In the genomic region with DNA sequence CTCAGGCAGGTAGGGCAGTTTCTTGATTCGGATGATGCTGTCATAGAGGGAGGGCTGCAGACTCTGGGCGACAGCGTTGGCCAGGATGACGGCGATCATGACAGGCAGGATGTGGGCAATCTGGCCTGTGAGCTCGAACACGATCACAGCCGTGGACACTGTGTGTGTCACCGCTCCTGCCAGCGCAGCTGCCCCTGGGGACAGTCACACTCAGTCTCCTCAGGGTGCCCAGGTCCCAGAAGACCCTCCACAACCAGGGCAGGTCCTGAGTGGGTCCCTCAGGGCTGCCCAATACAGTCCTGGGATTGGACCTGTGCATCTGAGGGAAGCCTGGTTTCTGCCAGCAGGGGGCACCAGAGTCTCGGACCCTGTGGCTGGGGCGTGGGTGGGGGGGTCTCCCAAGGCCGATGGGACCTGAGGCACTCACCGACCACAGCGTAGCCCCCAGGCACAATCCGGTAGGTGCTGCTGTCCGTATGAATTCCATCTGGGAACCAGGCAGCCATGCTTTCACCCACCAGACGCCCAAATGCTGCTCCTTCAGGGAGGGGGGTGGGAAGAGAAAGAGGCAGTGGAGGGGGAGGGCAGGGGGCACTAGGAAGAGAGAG, we compare ENCODE assay signal across 10 cellular contexts. TPM values are rescaled to one million over a fixed set of nuclear protein-coding genes. Genes with fewer than 3 reads are reported as not detected.
DNase-seq lines count a peak whose midpoint lies in the region; ATAC-seq, FAIRE-seq and TF ChIP-seq lines count a peak whose summit lies in the region.
"Had no signal": no experiment of that assay in that cellular context is flagged by ENCODE, and none has a peak within 500 bp of the region (broad histone marks: within the 10 kb centered on the region; RNA-seq: fewer than 3 reads in every experiment).

No MANE protein-coding gene starts in this region.

- no peak overlapping the region for H3K4me3 ChIP-seq in IMR-90 (ENCODE audit: insufficient read depth, low read depth, low read length)
- no peak overlapping the region for H3K4me3 ChIP-seq in endothelial cell of umbilical vein (replicated peaks in 1 of 3; ENCODE audit: insufficient read depth in 1 of 3, low read depth in 1 of 3, low read length in 3 of 3)
- H3K4me3 ChIP-seq in neural cell (ENCODE audit: low read length) = no peak overlapping the region
- no peak overlapping the region for H3K4me3 ChIP-seq in upper lobe of right lung
- H3K4me3 ChIP-seq: SK-N-MC, skin epidermis had no signal

- intact Hi-C loops in IMR-90 (cut with micrococcal nuclease) (no loop called here), endothelial cell of umbilical vein (cut with micrococcal nuclease) (loop anchor here (1.0 kb wide), 2 partner anchors 8 to 190 kb away; no protein-coding TSS in a partner anchor), upper lobe of right lung (cut with DNase I) (no loop called here)

- no peak overlapping the region; the same call in 1 of the 2 replicates for H2AK5ac ChIP-seq in IMR-90 (ENCODE audit: low read depth, low read length)

- no peak overlapping the region for H3K4me2 ChIP-seq in IMR-90 (ENCODE audit: low read depth, low read length)
- no peak overlapping the region for H3K4me2 ChIP-seq in endothelial cell of umbilical vein (ENCODE audit: insufficient read depth, low read length)
- H3K4me2 ChIP-seq in neural cell (ENCODE audit: low read length) = no peak overlapping the region

- H3K27me3 ChIP-seq in IMR-90 (ENCODE audit: control insufficient read depth, insufficient read depth, low read length) (no peaks in the 10 kb centered on the region), endothelial cell of umbilical vein (ENCODE audit: control insufficient read depth in 2 of 2, insufficient read depth in 2 of 2, low read length in 2 of 2) (no peaks in the 10 kb centered on the region), neural cell (ENCODE audit: insufficient read depth, low read depth, low read length) (no peaks in the 10 kb centered on the region), upper lobe of right lung (no peaks in the 10 kb centered on the region)

- dilution Hi-C loops in IMR-90 (cut with HindIII; ENCODE audit: low sequenced_read_pairs, unreplicated experiment) (loop anchor here (25.0 kb wide), 1 partner anchor 183 kb away; no protein-coding TSS in a partner anchor), endothelial cell of umbilical vein (cut with MboI; ENCODE audit: extremely low pct_ligation_motif_present, low sequenced_read_pairs) (no loop called here)

- no peak overlapping the region for H3K14ac ChIP-seq in IMR-90 (replicated peaks; ENCODE audit: low read depth, low read length)

- BruUV-seq in IMR-90 (replicated peaks; lab: Mats Ljungman, UMichigan) (no TSS peak), endothelial cell of umbilical vein (replicated peaks; lab: Mats Ljungman, UMichigan) (no TSS peak)

- no peak overlapping the region for H2BK120ac ChIP-seq in IMR-90 (ENCODE audit: low read depth, low read length)

- POLR2A ChIA-PET in IMR-90 (lab: Charles Lee; ENCODE audit: unreplicated experiment) = no interaction called here
- POLR2A ChIA-PET in endothelial cell of umbilical vein (lab: Charles Lee) = no interaction called here

- 100% methylated on average over 2 of the region's 18 CpGs; no CpG with 5 or more reads in 1 of the 2 experiments for WGBS in IMR-90 (ENCODE audit: extremely low coverage in 2 of 2, insufficient read length in 1 of 2), 2 experiments

- H3K27ac ChIP-seq in IMR-90 (ENCODE audit: insufficient read depth, low read length) = no peak overlapping the region
- no peak overlapping the region for H3K27ac ChIP-seq in endothelial cell of umbilical vein (ENCODE audit: insufficient read depth, low read depth, low read length)
- no peak overlapping the region for H3K27ac ChIP-seq in neural cell (ENCODE audit: low read length)
- H3K27ac ChIP-seq in upper lobe of right lung = no peak overlapping the region
- H3K27ac ChIP-seq: SK-N-MC, skin epidermis had no signal

- H4K5ac ChIP-seq in IMR-90 (ENCODE audit: low read depth, low read length) = no peak overlapping the region

- no peak overlapping the region for H3K18ac ChIP-seq in IMR-90 (ENCODE audit: low read depth, low read length)

- H2AFZ ChIP-seq in IMR-90 (replicated peaks; ENCODE audit: low read length, poor library complexity) (peak overlapping the region; percentile 17), endothelial cell of umbilical vein (ENCODE audit: low read depth, low read length) (no peak overlapping the region), neural cell (ENCODE audit: low read depth, low read length) (no peak overlapping the region)

- FAIRE-seq in endothelial cell of umbilical vein (lab: Jason Lieb, UNC) = peak; percentile 67

- CTCF ChIA-PET in IMR-90 (lab: Yijun Ruan, JAX) = interaction anchor here (0.5 to 0.6 kb wide), 3 partner anchors 14 to 97 kb away, joined by 3 to 4 read pairs (median 3); no protein-coding TSS in a partner anchor
- CTCF ChIA-PET in endothelial cell of umbilical vein (lab: Charles Lee) = interaction anchor here (0.8 to 2.6 kb wide), 17 partner anchors 8 to 187 kb away, joined by 3 to 11 read pairs (median 5); partner anchors contain the start of gene FAM131A

- no peak overlapping the region for H3K56ac ChIP-seq in IMR-90 (ENCODE audit: extremely low read depth, insufficient read depth, low read length)

- in situ Hi-C loops in IMR-90 (cut with MboI; ENCODE audit: low sequenced_read_pairs) = no loop called here
- in situ Hi-C loops in G401 (cut with HindIII; ENCODE audit: low sequenced_read_pairs) = no loop called here

- H2BK15ac ChIP-seq in IMR-90 (ENCODE audit: low read depth, low read length) = no peak overlapping the region

- no peaks in the 10 kb centered on the region; the same call in 1 of the 2 replicates for H4K20me1 ChIP-seq in IMR-90 (ENCODE audit: insufficient read depth, low read length)
- no peaks in the 10 kb centered on the region for H4K20me1 ChIP-seq in endothelial cell of umbilical vein (replicated peaks; ENCODE audit: control insufficient read depth, extremely low read depth, insufficient read depth, low read length)
- no peaks in the 10 kb centered on the region for H4K20me1 ChIP-seq in neural cell (ENCODE audit: insufficient read depth)

- H3K9me1 ChIP-seq in IMR-90 (ENCODE audit: insufficient read depth, low read length) (peaks cover 9% of the 10 kb centered on the region; the same call in 1 of the 2 replicates), endothelial cell of umbilical vein (replicated peaks; ENCODE audit: control insufficient read depth, extremely low read depth, insufficient read depth, low read length) (no peaks in the 10 kb centered on the region)

- H3K4me1 ChIP-seq in IMR-90 (ENCODE audit: control insufficient read depth, insufficient read depth, low read length) (no peaks in the 10 kb centered on the region), endothelial cell of umbilical vein (ENCODE audit: control insufficient read depth, extremely low read depth, insufficient read depth, low read length) (no peaks in the 10 kb centered on the region), upper lobe of right lung (no peaks in the 10 kb centered on the region)

- peak; percentile 79 for DNase-seq in GM03348 (ENCODE audit: low spot score)
- no peak for DNase-seq in IMR-90
- DNase-seq in activated CD4-positive, alpha-beta T cell treated with anti-CD3 and anti-CD28 coated beads, Interleukin-2, amount 50 U/mL, for 48 hours = peak; percentile 74 to 77
- peak; percentile 37 for DNase-seq in endothelial cell of umbilical vein (ENCODE audit: low read depth, low spot score)
- DNase-seq in upper lobe of right lung = peak; percentile 79
- DNase-seq in G401 (ENCODE audit: low spot score) = no peak

- H3K9me3 ChIP-seq in IMR-90 (ENCODE audit: control insufficient read depth, insufficient read depth, low read length) = no peaks in the 10 kb centered on the region
- no peaks in the 10 kb centered on the region for H3K9me3 ChIP-seq in endothelial cell of umbilical vein (replicated peaks; ENCODE audit: control insufficient read depth, insufficient read depth, low read length)
- H3K9me3 ChIP-seq in neural cell (ENCODE audit: low read length) = no peaks in the 10 kb centered on the region
- no peaks in the 10 kb centered on the region for H3K9me3 ChIP-seq in upper lobe of right lung

- H3K36me3 ChIP-seq in IMR-90 (ENCODE audit: control insufficient read depth, insufficient read depth, low read length) (peaks cover 22% of the 10 kb centered on the region), endothelial cell of umbilical vein (ENCODE audit: control insufficient read depth in 2 of 2, extremely low read depth in 1 of 2, insufficient read depth in 2 of 2, low read length in 2 of 2) (peaks cover 0 to 3% of the 10 kb centered on the region in 2 experiments), neural cell (ENCODE audit: insufficient read depth, low read length) (no peaks in the 10 kb centered on the region), upper lobe of right lung (no peaks in the 10 kb centered on the region)

- H3K9ac ChIP-seq in IMR-90 (ENCODE audit: low read depth, low read length) (no peak overlapping the region), endothelial cell of umbilical vein (replicated peaks; ENCODE audit: extremely low read depth, insufficient read depth, low read length) (no peak overlapping the region), neural cell (ENCODE audit: low read length) (no peak overlapping the region)

- no peak overlapping the region for H3K4ac ChIP-seq in IMR-90 (ENCODE audit: low read depth, low read length)

- peak; percentile 51 for TF ChIP-seq RAD21 in IMR-90 (IDR thresholded peaks at IDR 0.05; ENCODE audit: low read length)
- no peak for TF ChIP-seq RAD21 in neural cell (conservative IDR thresholded peaks at IDR 0.05)

- no peak overlapping the region for H3K23ac ChIP-seq in IMR-90 (ENCODE audit: low read depth, low read length)

- H3K79me1 ChIP-seq in IMR-90 (ENCODE audit: low read depth in 1 of 2, low read length in 2 of 2) = no peaks in the 10 kb centered on the region

- ATAC-seq in IMR-90 (ENCODE audit: low read depth) (peak; percentile 75), upper lobe of right lung (peak; percentile 70), GM18870 (IDR thresholded peaks at IDR 0.05; ENCODE audit: unreplicated experiment) (no peak)

- peak overlapping the region; percentile 82 for H2AK9ac ChIP-seq in IMR-90 (replicated peaks; ENCODE audit: low read depth, low read length, poor library complexity)

- H2BK5ac ChIP-seq in IMR-90 (ENCODE audit: low read depth, low read length, poor library complexity, severe bottlenecking) = no peak overlapping the region

- H2BK20ac ChIP-seq in IMR-90 (ENCODE audit: low read depth, low read length) = no peak overlapping the region

- no peak overlapping the region for H4K91ac ChIP-seq in IMR-90 (ENCODE audit: insufficient read depth, low read depth, low read length)

- TF ChIP-seq POLR2A in IMR-90 (IDR thresholded peaks at IDR 0.05; ENCODE audit: low read depth, low read length) (no peak), endothelial cell of umbilical vein (IDR thresholded peaks at IDR 0.05; ENCODE audit: low read depth, low read length) (no peak)

- no peak for TF ChIP-seq EP300 in neural cell (conservative IDR thresholded peaks at IDR 0.05; ENCODE audit: poor library complexity, severe bottlenecking)

- no peak overlapping the region for H4K8ac ChIP-seq in IMR-90 (ENCODE audit: low read depth in 2 of 2, low read length in 2 of 2)

- no peaks in the 10 kb centered on the region for H3K9me2 ChIP-seq in neural cell (ENCODE audit: insufficient read depth, low read length)

- peak; percentile 58 for TF ChIP-seq CTCF in IMR-90 (conservative IDR thresholded peaks at IDR 0.05; ENCODE audit: low read depth, low read length)
- TF ChIP-seq CTCF in endothelial cell of umbilical vein (IDR thresholded peaks at IDR 0.05; ENCODE audit: extremely low read depth in 1 of 2, insufficient read depth in 1 of 2, low read depth in 1 of 2, low read length in 2 of 2) = peak; percentile 63 to 91
- TF ChIP-seq CTCF in neural cell (IDR thresholded peaks at IDR 0.05; ENCODE audit: poor library complexity, severe bottlenecking) = peak; percentile 55
- TF ChIP-seq CTCF in upper lobe of right lung (IDR thresholded peaks at IDR 0.05) = peak; percentile 67

- H3K79me2 ChIP-seq in endothelial cell of umbilical vein (ENCODE audit: control insufficient read depth, insufficient read depth, low read length) = no peaks in the 10 kb centered on the region
- no peaks in the 10 kb centered on the region for H3K79me2 ChIP-seq in neural cell (replicated peaks; ENCODE audit: insufficient read depth, low read length)

- H3F3A ChIP-seq in neural cell (ENCODE audit: insufficient read depth, low read length, poor library complexity, severe bottlenecking) = no peaks in the 10 kb centered on the region

RNA-seq across cellular contexts. Expression of gene CLCN2, which starts 7.2 kb away (rescaled TPM):
- total RNA-seq in IMR-90 (2012; rRNA removed) = 1.9 and 2.9 TPM in 2 replicates
- 5.7 and 5.8 TPM in 2 replicates for polyA plus RNA-seq in IMR-90 (2012; rRNA removed)
- 2.4 and 3.5 TPM in 2 replicates for polyA plus RNA-seq in IMR-90 (2012; cell fraction: cytosol; rRNA removed)
- 20.0 and 46.7 TPM in 2 replicates for polyA plus RNA-seq in IMR-90 (2012; cell fraction: nucleus; rRNA removed; ENCODE audit: low replicate concordance)
- total RNA-seq in endothelial cell of umbilical vein = 6.5 and 9.9 TPM in 2 replicates
- 3.5 and 4.9 TPM in 2 replicates for polyA plus RNA-seq in endothelial cell of umbilical vein
- 2.6 TPM in 2 replicates for polyA plus RNA-seq in endothelial cell of umbilical vein (2011; cell fraction: cytosol; rRNA removed)
- polyA plus RNA-seq in endothelial cell of umbilical vein (2011; cell fraction: nucleus; rRNA removed) = 15.3 and 20.5 TPM in 2 replicates
- polyA plus RNA-seq in endothelial cell of umbilical vein (2012) = 2.4 and 2.8 TPM in 2 replicates
- 7.2 and 8.3 TPM in 2 replicates for polyA minus RNA-seq in endothelial cell of umbilical vein
- 5.6 TPM for polyA minus RNA-seq in endothelial cell of umbilical vein (2011; cell fraction: cytosol; rRNA and poly(A)+ RNA removed)
- 10.1 and 10.5 TPM in 2 replicates for polyA minus RNA-seq in endothelial cell of umbilical vein (2011; cell fraction: nucleus; rRNA and poly(A)+ RNA removed)
- polyA plus RNA-seq in neural cell = 13.4 and 14.0 TPM in 2 replicates
- 16.1 and 17.4 TPM in 2 replicates for polyA minus RNA-seq in neural cell
- total RNA-seq in upper lobe of right lung = 3.8 TPM
- total RNA-seq in G401 (2014; rRNA removed; shearing (Covaris generic)) = 6.7 and 10.7 TPM in 2 replicates

RNA-seq across cellular contexts. Expression of gene POLR2H, which starts 7.3 kb away (rescaled TPM):
- total RNA-seq in IMR-90 (2012; rRNA removed) (47.7 and 132 TPM in 2 replicates), endothelial cell of umbilical vein (80.5 and 89.0 TPM in 2 replicates), upper lobe of right lung (63.2 TPM)
- polyA plus RNA-seq in IMR-90 (2012; rRNA removed) (103 and 130 TPM in 2 replicates), endothelial cell of umbilical vein (169 and 276 TPM in 2 replicates), neural cell (155 and 185 TPM in 2 replicates)
- 60.8 and 128 TPM in 2 replicates for polyA plus RNA-seq in IMR-90 (2012; cell fraction: cytosol; rRNA removed)
- 131 and 372 TPM in 2 replicates for polyA plus RNA-seq in IMR-90 (2012; cell fraction: nucleus; rRNA removed; ENCODE audit: low replicate concordance)
- 135 and 171 TPM in 2 replicates for polyA plus RNA-seq in endothelial cell of umbilical vein (2011; cell fraction: cytosol; rRNA removed)
- 245 and 329 TPM in 2 replicates for polyA plus RNA-seq in endothelial cell of umbilical vein (2011; cell fraction: nucleus; rRNA removed)
- polyA plus RNA-seq in endothelial cell of umbilical vein (2012) = 80.0 and 100 TPM in 2 replicates
- polyA minus RNA-seq in endothelial cell of umbilical vein (64.5 and 78.7 TPM in 2 replicates), neural cell (51.9 and 66.4 TPM in 2 replicates)
- polyA minus RNA-seq in endothelial cell of umbilical vein (2011; cell fraction: cytosol; rRNA and poly(A)+ RNA removed) = 81.4 TPM
- polyA minus RNA-seq in endothelial cell of umbilical vein (2011; cell fraction: nucleus; rRNA and poly(A)+ RNA removed) = 50.5 and 52.0 TPM in 2 replicates
- 136 and 144 TPM in 2 replicates for total RNA-seq in G401 (2014; rRNA removed; shearing (Covaris generic))

RNA-seq across cellular contexts. Expression of gene FAM131A, which starts 16.8 kb away (rescaled TPM):
- total RNA-seq in IMR-90 (2012; rRNA removed) (9.7 and 10.8 TPM in 2 replicates), endothelial cell of umbilical vein (19.9 and 26.8 TPM in 2 replicates), upper lobe of right lung (19.0 TPM)
- polyA plus RNA-seq in IMR-90 (2012; rRNA removed) (16.5 and 19.5 TPM in 2 replicates), endothelial cell of umbilical vein (29.9 and 34.1 TPM in 2 replicates), neural cell (141 and 154 TPM in 2 replicates)
- polyA plus RNA-seq in IMR-90 (2012; cell fraction: cytosol; rRNA removed) = 28.8 and 38.6 TPM in 2 replicates
- 32.2 and 40.8 TPM in 2 replicates for polyA plus RNA-seq in IMR-90 (2012; cell fraction: nucleus; rRNA removed; ENCODE audit: low replicate concordance)
- polyA plus RNA-seq in endothelial cell of umbilical vein (2011; cell fraction: cytosol; rRNA removed) = 22.5 and 34.2 TPM in 2 replicates
- 27.8 and 36.3 TPM in 2 replicates for polyA plus RNA-seq in endothelial cell of umbilical vein (2011; cell fraction: nucleus; rRNA removed)
- polyA plus RNA-seq in endothelial cell of umbilical vein (2012) = 15.8 and 22.6 TPM in 2 replicates
- polyA minus RNA-seq in endothelial cell of umbilical vein (19.1 and 21.9 TPM in 2 replicates), neural cell (103 and 117 TPM in 2 replicates)
- 10.8 TPM for polyA minus RNA-seq in endothelial cell of umbilical vein (2011; cell fraction: cytosol; rRNA and poly(A)+ RNA removed)
- polyA minus RNA-seq in endothelial cell of umbilical vein (2011; cell fraction: nucleus; rRNA and poly(A)+ RNA removed) = 12.3 and 12.8 TPM in 2 replicates
- 20.7 and 31.2 TPM in 2 replicates for total RNA-seq in G401 (2014; rRNA removed; shearing (Covaris generic))

RNA-seq across cellular contexts. Expression of gene THPO, which starts 23.8 kb away (rescaled TPM):
- total RNA-seq in IMR-90 (2012; rRNA removed) (not detected in 2 replicates), endothelial cell of umbilical vein (not detected in 2 replicates), upper lobe of right lung (0.20 TPM)
- polyA plus RNA-seq in IMR-90 (2012; rRNA removed) (not detected in 2 replicates), endothelial cell of umbilical vein (0.08 and 0.10 TPM in 2 replicates), neural cell (0.18 and 0.59 TPM in 2 replicates)
- not detected in 2 replicates for polyA plus RNA-seq in IMR-90 (2012; cell fraction: cytosol; rRNA removed)
- 0.08 TPM in 1 of 2 replicates, not detected in the other for polyA plus RNA-seq in IMR-90 (2012; cell fraction: nucleus; rRNA removed; ENCODE audit: low replicate concordance)
- 0.04 TPM in 1 of 2 replicates, not detected in the other for polyA plus RNA-seq in endothelial cell of umbilical vein (2011; cell fraction: cytosol; rRNA removed)
- polyA plus RNA-seq in endothelial cell of umbilical vein (2011; cell fraction: nucleus; rRNA removed) = 0.13 and 0.17 TPM in 2 replicates
- 0.22 TPM in 1 of 2 replicates, not detected in the other for polyA plus RNA-seq in endothelial cell of umbilical vein (2012)
- polyA minus RNA-seq in endothelial cell of umbilical vein (not detected in 2 replicates), neural cell (not detected in 2 replicates)
- not detected for polyA minus RNA-seq in endothelial cell of umbilical vein (2011; cell fraction: cytosol; rRNA and poly(A)+ RNA removed)
- polyA minus RNA-seq in endothelial cell of umbilical vein (2011; cell fraction: nucleus; rRNA and poly(A)+ RNA removed) = not detected in 2 replicates
- total RNA-seq in G401 (2014; rRNA removed; shearing (Covaris generic)) = 0.12 and 0.20 TPM in 2 replicates

RNA-seq across cellular contexts. Expression of gene CHRD, which starts 25.6 kb away (rescaled TPM):
- total RNA-seq in IMR-90 (2012; rRNA removed) (under 0.01 TPM in 1 of 2 replicates, not detected in the other), endothelial cell of umbilical vein (0.40 and 0.53 TPM in 2 replicates), upper lobe of right lung (5.3 TPM)
- polyA plus RNA-seq in IMR-90 (2012; rRNA removed) (0.09 TPM in 2 replicates), endothelial cell of umbilical vein (0.27 and 0.54 TPM in 2 replicates), neural cell (2.9 and 4.8 TPM in 2 replicates)
- polyA plus RNA-seq in IMR-90 (2012; cell fraction: cytosol; rRNA removed) = 0.03 and 0.10 TPM in 2 replicates
- polyA plus RNA-seq in IMR-90 (2012; cell fraction: nucleus; rRNA removed; ENCODE audit: low replicate concordance) = 0.29 and 0.88 TPM in 2 replicates
- polyA plus RNA-seq in endothelial cell of umbilical vein (2011; cell fraction: cytosol; rRNA removed) = 0.04 and 0.14 TPM in 2 replicates
- polyA plus RNA-seq in endothelial cell of umbilical vein (2011; cell fraction: nucleus; rRNA removed) = 0.98 and 1.0 TPM in 2 replicates
- polyA plus RNA-seq in endothelial cell of umbilical vein (2012) = 0.13 and 0.50 TPM in 2 replicates
- polyA minus RNA-seq in endothelial cell of umbilical vein (0.05 and 0.28 TPM in 2 replicates), neural cell (0.93 and 1.9 TPM in 2 replicates)
- polyA minus RNA-seq in endothelial cell of umbilical vein (2011; cell fraction: cytosol; rRNA and poly(A)+ RNA removed) = not detected
- 0.10 and 0.67 TPM in 2 replicates for polyA minus RNA-seq in endothelial cell of umbilical vein (2011; cell fraction: nucleus; rRNA and poly(A)+ RNA removed)
- total RNA-seq in G401 (2014; rRNA removed; shearing (Covaris generic)) = 1.4 and 1.8 TPM in 2 replicates

Comparison
In these comparisons a context has a peak if more than half of its experiments do, and no peak if none do; other contexts are left out.
1. DNase-seq: peak in GM03348 (single experiment), activated CD4-positive, alpha-beta T cell treated with anti-CD3 and anti-CD28 coated beads, Interleukin-2, amount 50 U/mL, for 48 hours (2 of 2), endothelial cell of umbilical vein (single experiment) and upper lobe of right lung (single experiment); none in IMR-90 (single experiment) and G401 (single experiment).
2. Peak in every context shown above with its lines, with median percentiles within 50 percentile points of each other: CTCF ChIP-seq.